2 cellular contexts compared by ENCODE assay signal in the genomic region with DNA sequence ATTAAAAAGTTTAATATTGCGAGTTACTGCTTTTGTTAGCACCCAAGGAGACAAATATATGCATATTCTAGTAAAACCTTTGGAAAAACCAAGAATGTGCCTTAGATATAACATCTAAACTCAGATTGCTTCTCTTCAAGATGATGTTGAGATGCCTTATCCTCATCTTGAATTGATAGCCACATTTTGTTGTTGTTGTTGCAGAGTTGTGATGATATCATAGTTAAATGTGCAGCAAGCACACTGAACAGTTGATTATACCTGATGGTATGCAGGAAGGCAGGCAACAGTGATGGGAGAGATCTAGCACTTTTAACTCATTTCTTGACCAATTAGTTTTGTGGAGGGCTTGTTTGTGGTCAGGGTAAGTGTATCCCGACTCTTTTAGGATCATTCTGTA.
TF ChIP-seq lines count a peak whose summit lies in the region.

No MANE protein-coding gene starts in this region.

TF ChIP-seq in A549, 52 proteins besides CTCF, POLR2A, EP300 and RAD21 (continued from another document):
- TF ChIP-seq, protein P1, sequence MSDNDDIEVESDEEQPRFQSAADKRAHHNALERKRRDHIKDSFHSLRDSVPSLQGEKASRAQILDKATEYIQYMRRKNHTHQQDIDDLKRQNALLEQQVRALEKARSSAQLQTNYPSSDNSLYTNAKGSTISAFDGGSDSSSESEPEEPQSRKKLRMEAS (IDR thresholded peaks at IDR 0.05), result no peak
- no peak for TF ChIP-seq ZFP36 (IDR thresholded peaks at IDR 0.05; ENCODE audit: borderline replicate concordance, partially characterized antibody)
- TF ChIP-seq EHMT2 (IDR thresholded peaks at IDR 0.05; ENCODE audit: low read depth), result no peak

TF ChIP-seq in WTC11, 78 proteins besides CTCF, POLR2A, EP300 and RAD21:
- TF ChIP-seq, protein P2, sequence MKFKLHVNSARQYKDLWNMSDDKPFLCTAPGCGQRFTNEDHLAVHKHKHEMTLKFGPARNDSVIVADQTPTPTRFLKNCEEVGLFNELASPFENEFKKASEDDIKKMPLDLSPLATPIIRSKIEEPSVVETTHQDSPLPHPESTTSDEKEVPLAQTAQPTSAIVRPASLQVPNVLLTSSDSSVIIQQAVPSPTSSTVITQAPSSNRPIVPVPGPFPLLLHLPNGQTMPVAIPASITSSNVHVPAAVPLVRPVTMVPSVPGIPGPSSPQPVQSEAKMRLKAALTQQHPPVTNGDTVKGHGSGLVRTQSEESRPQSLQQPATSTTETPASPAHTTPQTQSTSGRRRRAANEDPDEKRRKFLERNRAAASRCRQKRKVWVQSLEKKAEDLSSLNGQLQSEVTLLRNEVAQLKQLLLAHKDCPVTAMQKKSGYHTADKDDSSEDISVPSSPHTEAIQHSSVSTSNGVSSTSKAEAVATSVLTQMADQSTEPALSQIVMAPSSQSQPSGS (CRISPR knock-in tag; IDR thresholded peaks at IDR 0.05; ENCODE audit: borderline replicate concordance, low read depth), result no peak
- no peak for TF ChIP-seq FOXP4 (CRISPR knock-in tag; IDR thresholded peaks at IDR 0.05)
- TF ChIP-seq KAT7 (CRISPR knock-in tag; IDR thresholded peaks at IDR 0.05; ENCODE audit: borderline replicate concordance), result no peak
- no peak for TF ChIP-seq OVOL2 (CRISPR knock-in tag; IDR thresholded peaks at IDR 0.05; ENCODE audit: borderline replicate concordance)
- no peak for TF ChIP-seq ARID4B (CRISPR knock-in tag; IDR thresholded peaks at IDR 0.05; ENCODE audit: borderline replicate concordance)
- TF ChIP-seq TEAD4 (CRISPR knock-in tag; IDR thresholded peaks at IDR 0.05), result no peak
- TF ChIP-seq, protein P3, sequence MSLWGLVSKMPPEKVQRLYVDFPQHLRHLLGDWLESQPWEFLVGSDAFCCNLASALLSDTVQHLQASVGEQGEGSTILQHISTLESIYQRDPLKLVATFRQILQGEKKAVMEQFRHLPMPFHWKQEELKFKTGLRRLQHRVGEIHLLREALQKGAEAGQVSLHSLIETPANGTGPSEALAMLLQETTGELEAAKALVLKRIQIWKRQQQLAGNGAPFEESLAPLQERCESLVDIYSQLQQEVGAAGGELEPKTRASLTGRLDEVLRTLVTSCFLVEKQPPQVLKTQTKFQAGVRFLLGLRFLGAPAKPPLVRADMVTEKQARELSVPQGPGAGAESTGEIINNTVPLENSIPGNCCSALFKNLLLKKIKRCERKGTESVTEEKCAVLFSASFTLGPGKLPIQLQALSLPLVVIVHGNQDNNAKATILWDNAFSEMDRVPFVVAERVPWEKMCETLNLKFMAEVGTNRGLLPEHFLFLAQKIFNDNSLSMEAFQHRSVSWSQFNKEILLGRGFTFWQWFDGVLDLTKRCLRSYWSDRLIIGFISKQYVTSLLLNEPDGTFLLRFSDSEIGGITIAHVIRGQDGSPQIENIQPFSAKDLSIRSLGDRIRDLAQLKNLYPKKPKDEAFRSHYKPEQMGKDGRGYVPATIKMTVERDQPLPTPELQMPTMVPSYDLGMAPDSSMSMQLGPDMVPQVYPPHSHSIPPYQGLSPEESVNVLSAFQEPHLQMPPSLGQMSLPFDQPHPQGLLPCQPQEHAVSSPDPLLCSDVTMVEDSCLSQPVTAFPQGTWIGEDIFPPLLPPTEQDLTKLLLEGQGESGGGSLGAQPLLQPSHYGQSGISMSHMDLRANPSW (CRISPR knock-in tag; conservative IDR thresholded peaks at IDR 0.05; ENCODE audit: low read depth), result no peak
- TF ChIP-seq AFF4 (CRISPR knock-in tag; IDR thresholded peaks at IDR 0.05; ENCODE audit: borderline replicate concordance), result no peak
- TF ChIP-seq, protein P4, sequence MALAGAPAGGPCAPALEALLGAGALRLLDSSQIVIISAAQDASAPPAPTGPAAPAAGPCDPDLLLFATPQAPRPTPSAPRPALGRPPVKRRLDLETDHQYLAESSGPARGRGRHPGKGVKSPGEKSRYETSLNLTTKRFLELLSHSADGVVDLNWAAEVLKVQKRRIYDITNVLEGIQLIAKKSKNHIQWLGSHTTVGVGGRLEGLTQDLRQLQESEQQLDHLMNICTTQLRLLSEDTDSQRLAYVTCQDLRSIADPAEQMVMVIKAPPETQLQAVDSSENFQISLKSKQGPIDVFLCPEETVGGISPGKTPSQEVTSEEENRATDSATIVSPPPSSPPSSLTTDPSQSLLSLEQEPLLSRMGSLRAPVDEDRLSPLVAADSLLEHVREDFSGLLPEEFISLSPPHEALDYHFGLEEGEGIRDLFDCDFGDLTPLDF (CRISPR knock-in tag; IDR thresholded peaks at IDR 0.05), result no peak
- TF ChIP-seq ZNF219 (CRISPR knock-in tag; IDR thresholded peaks at IDR 0.05; ENCODE audit: borderline replicate concordance), result no peak
- no peak for TF ChIP-seq TP53 (CRISPR knock-in tag; IDR thresholded peaks at IDR 0.05)
- no peak for TF ChIP-seq NR3C1 (CRISPR knock-in tag; conservative IDR thresholded peaks at IDR 0.05; ENCODE audit: low read depth)
- TF ChIP-seq CREB1 (CRISPR knock-in tag; IDR thresholded peaks at IDR 0.05), result no peak
- TF ChIP-seq PRRX2 (CRISPR knock-in tag; IDR thresholded peaks at IDR 0.05), result no peak
- no peak for TF ChIP-seq ZBTB43 (CRISPR knock-in tag; IDR thresholded peaks at IDR 0.05)
- no peak for TF ChIP-seq FOXP1 (CRISPR knock-in tag; IDR thresholded peaks at IDR 0.05; ENCODE audit: borderline replicate concordance)
